Comparison of ENCODE assay signal across 8 cellular contexts in genomic region chr17:82698065-82698973, GRCh38. TPM values are rescaled to one million over a fixed set of nuclear protein-coding genes. Genes with fewer than 3 reads are reported as not detected.
DNase-seq lines count a peak whose midpoint lies in the region; ATAC-seq and FAIRE-seq lines count a peak whose summit lies in the region.

TSS of gene RAB40B (minus strand) at chr17:82698698. CDS start at chr17:82698596, 102 bp downstream.

- H3K27ac Mint-ChIP-seq in immature natural killer cell = peak within 1 kb of the TSS in 5 of 6 donors; percentile 47 to 81 (median 62)

- peaks cover 0 to 8% (median 3%) of the 10 kb centered on the region in 6 donors for H3K9me3 Mint-ChIP-seq in immature natural killer cell

- peak within 1 kb of the TSS; percentile 67 to 83 for H3K4me3 ChIP-seq in small intestine (ENCODE audit: low read depth in 1 of 2, low read length in 2 of 2)

- DNase-seq in AG08396 (ENCODE audit: low spot score) (peak; percentile 100), NCI-H2196 treated with DMSO at 0.1 percent for 48 hours (lab: John Stamatoyannopoulos, UW; ENCODE audit: unreplicated experiment) (peak; percentile 100), immature natural killer cell (peak; percentile 99), small intestine (peak; percentile 98)
- DNase-seq in activated CD4-positive, CD25-positive, alpha-beta regulatory T cell (lab: John Stamatoyannopoulos, UW) = peak; percentile 95 to 99 (median 98)
- peak; percentile 99 for DNase-seq in central memory CD4-positive, alpha-beta T cell

- H3K4me1 ChIP-seq in small intestine (ENCODE audit: control insufficient read depth in 2 of 2, insufficient read depth in 1 of 2, low read depth in 1 of 2, low read length in 1 of 2) = peaks cover 0 to 3% of the 10 kb centered on the region in 2 donors

- peak within 1 kb of the TSS; percentile 53 to 57 for H3K27ac ChIP-seq in small intestine (ENCODE audit: low read depth in 1 of 2, low read length in 1 of 2)

- no peak for FAIRE-seq in small intestine (lab: Jason Lieb, UNC)

- H3K27me3 Mint-ChIP-seq in immature natural killer cell (ENCODE audit: low read depth in 3 of 3) = peaks cover 4 to 6% (median 6%) of the 10 kb centered on the region in 3 donors

- ATAC-seq in GM18909 (IDR thresholded peaks at IDR 0.05; ENCODE audit: poor library complexity, unreplicated experiment) (peak; percentile 96), HG03139 (IDR thresholded peaks at IDR 0.05; ENCODE audit: unreplicated experiment) (peak; percentile 92)

- H3K4me1 Mint-ChIP-seq in immature natural killer cell = peaks cover 6 to 11% of the 10 kb centered on the region in 2 donors

- no peaks in the 10 kb centered on the region for H3K9me3 ChIP-seq in small intestine (ENCODE audit: control insufficient read depth, low read depth)

- no peaks in the 10 kb centered on the region for H3K27me3 ChIP-seq in small intestine (ENCODE audit: control insufficient read depth in 2 of 2, insufficient read depth in 2 of 2, low read length in 2 of 2)

- WGBS in small intestine, 3 donors = 0 to 1% (median 1%) methylated on average over 32 to 112 of the region's 112 CpGs

- peak within 1 kb of the TSS; percentile 86 to 94 (median 93) for H3K4me3 Mint-ChIP-seq in immature natural killer cell

- no peaks in the 10 kb centered on the region for H3K36me3 ChIP-seq in small intestine (ENCODE audit: control insufficient read depth in 2 of 2, insufficient read depth in 2 of 2, low read length in 2 of 2)

- H3K36me3 Mint-ChIP-seq in immature natural killer cell = peaks cover 6 to 10% (median 7%) of the 10 kb centered on the region in 3 donors

RNA-seq across cellular contexts. Expression of gene RAB40B, which starts in this region (rescaled TPM):
- 1 to 10 TPM; 3.1 to 4.4 (median 3.9) TPM for polyA plus RNA-seq in immature natural killer cell
- polyA plus RNA-seq in small intestine = 10 to 100 TPM in 1 of 3 donors, 1 to 10 TPM in 2; 8.1 to 18.6 (median 9.3) TPM

Comparison
In these comparisons a context has a peak if more than half of its experiments do, and no peak if none do; other contexts are left out.
1. Peak in every context shown above with its lines: DNase-seq, ATAC-seq, H3K4me3 ChIP-seq and H3K27ac ChIP-seq.